1 cellular context compared by ENCODE assay signal in the genomic region with DNA sequence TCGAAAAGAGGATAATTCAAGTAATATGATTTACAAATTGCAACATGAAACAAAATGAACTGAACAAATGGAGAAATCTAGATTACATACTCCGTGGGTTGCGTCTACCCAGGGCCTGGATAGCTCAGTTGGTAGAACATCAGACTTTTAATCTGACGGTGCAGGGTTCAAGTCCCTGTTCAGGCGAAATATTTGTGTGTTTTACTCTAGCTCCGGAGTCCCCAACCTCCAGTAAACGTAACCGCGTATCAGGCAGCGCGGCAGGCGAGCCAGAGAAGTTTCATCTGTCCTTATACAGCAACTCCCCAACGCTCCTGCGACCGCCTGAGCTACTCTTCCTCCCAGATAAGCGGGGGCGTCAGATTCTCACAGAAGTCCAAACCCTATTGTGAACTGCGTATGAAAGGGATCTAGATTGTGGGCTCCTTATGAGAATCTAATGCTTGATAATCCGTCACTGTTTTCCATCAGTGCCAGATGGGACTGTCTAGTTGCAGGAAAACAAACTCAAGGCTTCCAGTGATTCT.
TF ChIP-seq lines count a peak whose summit lies in the region.

No MANE protein-coding gene starts in this region.

TF ChIP-seq in K562, 482 proteins besides CTCF, POLR2A, EP300 and RAD21 (continued from another document and continues in another):
- TF ChIP-seq, protein P1, sequence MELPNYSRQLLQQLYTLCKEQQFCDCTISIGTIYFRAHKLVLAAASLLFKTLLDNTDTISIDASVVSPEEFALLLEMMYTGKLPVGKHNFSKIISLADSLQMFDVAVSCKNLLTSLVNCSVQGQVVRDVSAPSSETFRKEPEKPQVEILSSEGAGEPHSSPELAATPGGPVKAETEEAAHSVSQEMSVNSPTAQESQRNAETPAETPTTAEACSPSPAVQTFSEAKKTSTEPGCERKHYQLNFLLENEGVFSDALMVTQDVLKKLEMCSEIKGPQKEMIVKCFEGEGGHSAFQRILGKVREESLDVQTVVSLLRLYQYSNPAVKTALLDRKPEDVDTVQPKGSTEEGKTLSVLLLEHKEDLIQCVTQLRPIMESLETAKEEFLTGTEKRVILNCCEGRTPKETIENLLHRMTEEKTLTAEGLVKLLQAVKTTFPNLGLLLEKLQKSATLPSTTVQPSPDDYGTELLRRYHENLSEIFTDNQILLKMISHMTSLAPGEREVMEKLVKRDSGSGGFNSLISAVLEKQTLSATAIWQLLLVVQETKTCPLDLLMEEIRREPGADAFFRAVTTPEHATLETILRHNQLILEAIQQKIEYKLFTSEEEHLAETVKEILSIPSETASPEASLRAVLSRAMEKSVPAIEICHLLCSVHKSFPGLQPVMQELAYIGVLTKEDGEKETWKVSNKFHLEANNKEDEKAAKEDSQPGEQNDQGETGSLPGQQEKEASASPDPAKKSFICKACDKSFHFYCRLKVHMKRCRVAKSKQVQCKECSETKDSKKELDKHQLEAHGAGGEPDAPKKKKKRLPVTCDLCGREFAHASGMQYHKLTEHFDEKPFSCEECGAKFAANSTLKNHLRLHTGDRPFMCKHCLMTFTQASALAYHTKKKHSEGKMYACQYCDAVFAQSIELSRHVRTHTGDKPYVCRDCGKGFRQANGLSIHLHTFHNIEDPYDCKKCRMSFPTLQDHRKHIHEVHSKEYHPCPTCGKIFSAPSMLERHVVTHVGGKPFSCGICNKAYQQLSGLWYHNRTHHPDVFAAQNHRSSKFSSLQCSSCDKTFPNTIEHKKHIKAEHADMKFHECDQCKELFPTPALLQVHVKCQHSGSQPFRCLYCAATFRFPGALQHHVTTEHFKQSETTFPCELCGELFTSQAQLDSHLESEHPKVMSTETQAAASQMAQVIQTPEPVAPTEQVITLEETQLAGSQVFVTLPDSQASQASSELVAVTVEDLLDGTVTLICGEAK (IDR thresholded peaks at IDR 0.05), result peak; percentile 89
- TF ChIP-seq, protein P1 (CRISPR knock-in tag; IDR thresholded peaks at IDR 0.05), result no peak
- TF ChIP-seq ZNF764 (CRISPR knock-in tag; IDR thresholded peaks at IDR 0.05; ENCODE audit: low read depth) (peak; percentile 65; the same call in 1 of the 2 replicates), NFRKB (IDR thresholded peaks at IDR 0.05; ENCODE audit: low read depth) (no peak), CEBPG (CRISPR knock-in tag; IDR thresholded peaks at IDR 0.05) (no peak; the same call in 1 of the 2 replicates), CEBPG (tag; conservative IDR thresholded peaks at IDR 0.05 in 1 of 2, IDR thresholded peaks at IDR 0.05 in 1 of 2) (peak; percentile 86 to 93), ZC3H4 (CRISPR knock-in tag; IDR thresholded peaks at IDR 0.05; ENCODE audit: borderline replicate concordance) (no peak), MTF1 (CRISPR knock-in tag; IDR thresholded peaks at IDR 0.05; ENCODE audit: borderline replicate concordance) (no peak), ZNF311 (CRISPR knock-in tag; IDR thresholded peaks at IDR 0.05) (0 out of 2 replicates have a peak, but pooled peaks have one; percentile 38), ZNF445 (CRISPR knock-in tag; IDR thresholded peaks at IDR 0.05; ENCODE audit: low read depth) (no peak), HMG20B (CRISPR knock-in tag; IDR thresholded peaks at IDR 0.05) (no peak), SETDB1 (IDR thresholded peaks at IDR 0.05; ENCODE audit: low read length) (peak; percentile 74), FOS (IDR thresholded peaks at IDR 0.05; ENCODE audit: extremely low read depth, insufficient read length) (peak; percentile 33), KLF6 (CRISPR knock-in tag; IDR thresholded peaks at IDR 0.05; ENCODE audit: borderline replicate concordance) (no peak), RHOXF2B (CRISPR knock-in tag; conservative IDR thresholded peaks at IDR 0.05) (no peak), NR4A1 (CRISPR knock-in tag; IDR thresholded peaks at IDR 0.05) (no peak), NR4A1 (tag; IDR thresholded peaks at IDR 0.05) (peak; percentile 65), PYGO2 (tag; IDR thresholded peaks at IDR 0.05) (no peak), CBX1 (IDR thresholded peaks at IDR 0.05; ENCODE audit: low read depth) (0 out of 2 replicates have a peak, but pooled peaks have one; percentile 62), TEAD1 (CRISPR knock-in tag; IDR thresholded peaks at IDR 0.05) (no peak; a peak in 2 of 4 replicates), YY1 (IDR thresholded peaks at IDR 0.05; ENCODE audit: borderline replicate concordance in 1 of 3, control insufficient read depth in 1 of 3, extremely low read depth in 1 of 3, insufficient read depth in 3 of 3, insufficient read length in 1 of 3, insufficient replicate concordance in 2 of 3, low read depth in 1 of 3, low read length in 2 of 3) (no peak), SMAD3 (CRISPR knock-in tag; conservative IDR thresholded peaks at IDR 0.05) (no peak), ZNF589 (CRISPR knock-in tag; IDR thresholded peaks at IDR 0.05; ENCODE audit: low read depth) (no peak), BHLHE40 (IDR thresholded peaks at IDR 0.05; ENCODE audit: low read length) (peak; percentile 71), ZNF146 (CRISPR knock-in tag; IDR thresholded peaks at IDR 0.05; ENCODE audit: unreplicated experiment) (no peak), CBX8 (IDR thresholded peaks at IDR 0.05; ENCODE audit: borderline replicate concordance, extremely low read depth, low read depth, low read length, poor library complexity, severe bottlenecking) (no peak), MEIS2 (IDR thresholded peaks at IDR 0.05; ENCODE audit: partially characterized antibody) (peak; percentile 33), ZNF431 (CRISPR knock-in tag; IDR thresholded peaks at IDR 0.05) (0 out of 2 replicates have a peak, but pooled peaks have one; percentile 43), SRSF9 (IDR thresholded peaks at IDR 0.05; ENCODE audit: borderline replicate concordance, low read depth, low read length) (no peak), ELF1 (tag; IDR thresholded peaks at IDR 0.05) (no peak), ZNF124 (CRISPR knock-in tag; IDR thresholded peaks at IDR 0.05) (no peak), NUFIP1 (IDR thresholded peaks at IDR 0.05; ENCODE audit: partially characterized antibody) (no peak), GABPB1 (CRISPR knock-in tag; IDR thresholded peaks at IDR 0.05) (peak; percentile 62), HNRNPUL1 (IDR thresholded peaks at IDR 0.05; ENCODE audit: low read length) (no peak), ETS2 (tag; IDR thresholded peaks at IDR 0.05; ENCODE audit: borderline replicate concordance, poor library complexity, severe bottlenecking) (no peak), ARID2 (IDR thresholded peaks at IDR 0.05) (no peak), ZNF584 (CRISPR knock-in tag; IDR thresholded peaks at IDR 0.05; ENCODE audit: low read depth) (no peak), ZBTB1 (CRISPR knock-in tag; IDR thresholded peaks at IDR 0.05; ENCODE audit: borderline replicate concordance, low read depth) (peak; percentile 52; the same call in 1 of the 2 replicates), ZNF24 (IDR thresholded peaks at IDR 0.05) (peak; percentile 92), GABPA (tag; conservative IDR thresholded peaks at IDR 0.05; ENCODE audit: low read depth) (no peak; the same call in 1 of the 2 replicates), ZNF785 (CRISPR knock-in tag; IDR thresholded peaks at IDR 0.05) (no peak), NR2C2 (CRISPR knock-in tag; IDR thresholded peaks at IDR 0.05) (no peak), NR2C2 (tag; IDR thresholded peaks at IDR 0.05) (peak; percentile 14; the same call in 1 of the 2 replicates), ZFP1 (CRISPR knock-in tag; IDR thresholded peaks at IDR 0.05) (no peak), TCF3 (CRISPR knock-in tag; IDR thresholded peaks at IDR 0.05) (peak; percentile 74)
- TF ChIP-seq, protein P2, sequence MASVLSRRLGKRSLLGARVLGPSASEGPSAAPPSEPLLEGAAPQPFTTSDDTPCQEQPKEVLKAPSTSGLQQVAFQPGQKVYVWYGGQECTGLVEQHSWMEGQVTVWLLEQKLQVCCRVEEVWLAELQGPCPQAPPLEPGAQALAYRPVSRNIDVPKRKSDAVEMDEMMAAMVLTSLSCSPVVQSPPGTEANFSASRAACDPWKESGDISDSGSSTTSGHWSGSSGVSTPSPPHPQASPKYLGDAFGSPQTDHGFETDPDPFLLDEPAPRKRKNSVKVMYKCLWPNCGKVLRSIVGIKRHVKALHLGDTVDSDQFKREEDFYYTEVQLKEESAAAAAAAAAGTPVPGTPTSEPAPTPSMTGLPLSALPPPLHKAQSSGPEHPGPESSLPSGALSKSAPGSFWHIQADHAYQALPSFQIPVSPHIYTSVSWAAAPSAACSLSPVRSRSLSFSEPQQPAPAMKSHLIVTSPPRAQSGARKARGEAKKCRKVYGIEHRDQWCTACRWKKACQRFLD (CRISPR knock-in tag; IDR thresholded peaks at IDR 0.05), result 0 out of 2 replicates have a peak, but pooled peaks have one; percentile 23
- TF ChIP-seq, protein P3, sequence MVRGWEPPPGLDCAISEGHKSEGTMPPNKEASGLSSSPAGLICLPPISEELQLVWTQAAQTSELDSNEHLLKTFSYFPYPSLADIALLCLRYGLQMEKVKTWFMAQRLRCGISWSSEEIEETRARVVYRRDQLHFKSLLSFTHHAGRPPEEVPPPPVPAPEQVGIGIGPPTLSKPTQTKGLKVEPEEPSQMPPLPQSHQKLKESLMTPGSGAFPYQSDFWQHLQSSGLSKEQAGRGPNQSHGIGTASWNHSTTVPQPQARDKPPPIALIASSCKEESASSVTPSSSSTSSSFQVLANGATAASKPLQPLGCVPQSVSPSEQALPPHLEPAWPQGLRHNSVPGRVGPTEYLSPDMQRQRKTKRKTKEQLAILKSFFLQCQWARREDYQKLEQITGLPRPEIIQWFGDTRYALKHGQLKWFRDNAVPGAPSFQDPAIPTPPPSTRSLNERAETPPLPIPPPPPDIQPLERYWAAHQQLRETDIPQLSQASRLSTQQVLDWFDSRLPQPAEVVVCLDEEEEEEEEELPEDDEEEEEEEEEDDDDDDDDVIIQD (CRISPR knock-in tag; IDR thresholded peaks at IDR 0.05), result no peak
- TF ChIP-seq, protein P4, sequence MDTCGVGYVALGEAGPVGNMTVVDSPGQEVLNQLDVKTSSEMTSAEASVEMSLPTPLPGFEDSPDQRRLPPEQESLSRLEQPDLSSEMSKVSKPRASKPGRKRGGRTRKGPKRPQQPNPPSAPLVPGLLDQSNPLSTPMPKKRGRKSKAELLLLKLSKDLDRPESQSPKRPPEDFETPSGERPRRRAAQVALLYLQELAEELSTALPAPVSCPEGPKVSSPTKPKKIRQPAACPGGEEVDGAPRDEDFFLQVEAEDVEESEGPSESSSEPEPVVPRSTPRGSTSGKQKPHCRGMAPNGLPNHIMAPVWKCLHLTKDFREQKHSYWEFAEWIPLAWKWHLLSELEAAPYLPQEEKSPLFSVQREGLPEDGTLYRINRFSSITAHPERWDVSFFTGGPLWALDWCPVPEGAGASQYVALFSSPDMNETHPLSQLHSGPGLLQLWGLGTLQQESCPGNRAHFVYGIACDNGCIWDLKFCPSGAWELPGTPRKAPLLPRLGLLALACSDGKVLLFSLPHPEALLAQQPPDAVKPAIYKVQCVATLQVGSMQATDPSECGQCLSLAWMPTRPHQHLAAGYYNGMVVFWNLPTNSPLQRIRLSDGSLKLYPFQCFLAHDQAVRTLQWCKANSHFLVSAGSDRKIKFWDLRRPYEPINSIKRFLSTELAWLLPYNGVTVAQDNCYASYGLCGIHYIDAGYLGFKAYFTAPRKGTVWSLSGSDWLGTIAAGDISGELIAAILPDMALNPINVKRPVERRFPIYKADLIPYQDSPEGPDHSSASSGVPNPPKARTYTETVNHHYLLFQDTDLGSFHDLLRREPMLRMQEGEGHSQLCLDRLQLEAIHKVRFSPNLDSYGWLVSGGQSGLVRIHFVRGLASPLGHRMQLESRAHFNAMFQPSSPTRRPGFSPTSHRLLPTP (IDR thresholded peaks at IDR 0.05; ENCODE audit: borderline replicate concordance, extremely low read depth, insufficient read length), result peak; percentile 96
- TF ChIP-seq, protein P5, sequence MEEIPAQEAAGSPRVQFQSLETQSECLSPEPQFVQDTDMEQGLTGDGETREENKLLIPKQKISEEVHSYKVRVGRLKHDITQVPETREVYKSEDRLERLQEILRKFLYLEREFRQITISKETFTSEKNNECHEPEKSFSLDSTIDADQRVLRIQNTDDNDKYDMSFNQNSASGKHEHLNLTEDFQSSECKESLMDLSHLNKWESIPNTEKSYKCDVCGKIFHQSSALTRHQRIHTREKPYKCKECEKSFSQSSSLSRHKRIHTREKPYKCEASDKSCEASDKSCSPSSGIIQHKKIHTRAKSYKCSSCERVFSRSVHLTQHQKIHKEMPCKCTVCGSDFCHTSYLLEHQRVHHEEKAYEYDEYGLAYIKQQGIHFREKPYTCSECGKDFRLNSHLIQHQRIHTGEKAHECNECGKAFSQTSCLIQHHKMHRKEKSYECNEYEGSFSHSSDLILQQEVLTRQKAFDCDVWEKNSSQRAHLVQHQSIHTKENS (CRISPR knock-in tag; IDR thresholded peaks at IDR 0.05), result no peak
